In the genomic region with DNA sequence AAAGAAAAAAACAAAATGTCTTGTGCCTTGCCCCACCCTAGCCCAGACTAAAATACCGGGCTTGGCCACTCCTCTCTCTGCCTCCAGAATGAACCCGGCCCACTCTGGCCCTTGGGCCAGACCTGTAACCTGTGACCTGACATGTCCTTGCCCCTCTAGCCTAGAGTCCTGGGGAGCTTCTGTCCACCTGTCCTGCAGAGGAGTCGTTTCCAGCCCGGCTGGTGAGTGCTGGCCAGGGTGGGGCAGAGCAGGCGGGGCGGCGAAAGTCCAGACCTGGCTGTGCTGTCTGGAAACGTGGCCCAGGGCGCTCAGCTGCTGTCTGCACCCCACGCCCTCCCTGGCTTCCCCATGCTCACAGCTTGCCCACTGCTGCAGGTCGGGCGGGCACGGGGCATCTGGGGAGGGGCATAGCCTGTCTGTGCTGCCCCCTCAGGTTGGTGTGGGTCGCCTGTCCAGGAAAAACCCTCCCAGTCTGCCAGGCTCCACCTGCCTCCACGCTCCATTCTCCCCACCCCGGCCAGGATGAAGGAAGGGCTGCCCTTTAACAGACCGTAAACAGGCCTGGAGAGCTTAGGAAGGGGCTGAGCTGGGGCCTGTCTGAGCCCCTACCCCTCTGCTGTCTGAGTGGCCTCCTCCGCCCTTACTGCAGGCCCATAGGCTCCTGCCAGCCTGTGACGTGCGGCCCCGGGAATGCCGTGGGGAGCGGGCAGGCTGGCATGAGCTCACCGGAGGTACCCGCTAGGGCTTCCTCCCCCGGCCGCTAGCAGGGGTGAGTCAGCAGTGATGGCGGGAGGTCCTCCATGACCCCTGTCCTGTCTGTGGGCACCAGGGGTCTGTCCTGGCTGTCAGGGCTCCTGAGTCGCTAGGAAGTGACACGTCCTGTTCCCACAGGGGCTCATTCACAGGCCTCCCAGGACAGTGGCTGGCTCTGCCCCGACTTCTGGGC, we compare ENCODE assay signal across 8 cellular contexts. TPM values are rescaled to one million over a fixed set of nuclear protein-coding genes. Genes with fewer than 3 reads are reported as not detected.
A peak's percentile ranks its signal among the peaks of the same experiment; 100 is the strongest.
DNase-seq lines count a peak whose midpoint lies in the region; ATAC-seq and TF ChIP-seq lines count a peak whose summit lies in the region.

No MANE protein-coding gene starts in this region.

- H3K9me3 ChIP-seq in Loucy (ENCODE audit: insufficient read depth, low read depth, low read length) (no peaks in the 10 kb centered on the region), right lobe of liver (no peaks in the 10 kb centered on the region), tibial nerve (no peaks in the 10 kb centered on the region)

- no peak overlapping the region for H3K9ac ChIP-seq in Loucy (ENCODE audit: low read depth, low read length, poor library complexity, severe bottlenecking)

- H2AFZ ChIP-seq in Loucy (ENCODE audit: low read length): no peak overlapping the region

- 6% methylated on average over 9 of the region's 31 CpGs for WGBS in right lobe of liver (ENCODE audit: insufficient coverage, low coverage, low lambda C conversion rate, missing lambda C conversion rate)
- WGBS in tibial nerve, 2 donors: 16 to 17% methylated on average over 24 to 31 of the region's 31 CpGs

- intact Hi-C loops in right lobe of liver (cut with DNase I): no loop called here

- DNase-seq in AG20443 (ENCODE audit: low spot score) (peak; percentile 71), cardiac fibroblast (ENCODE audit: low read depth in 2 of 2) (peak; percentile 64 to 77), right lobe of liver (peak; percentile 90 to 94 (median 90)), tibial nerve (ENCODE audit: low spot score in 2 of 2) (no peak), COR-L47 (lab: John Stamatoyannopoulos, UW) (no peak)

- H3K4me2 ChIP-seq in Loucy (ENCODE audit: low read depth, low read length, poor library complexity, severe bottlenecking): peak overlapping the region; percentile 84

- H3K79me2 ChIP-seq in Loucy (ENCODE audit: insufficient read depth, low read length): peaks cover 9% of the 10 kb centered on the region; the same call in 1 of the 2 replicates

- no peaks in the 10 kb centered on the region for H3K9me2 ChIP-seq in Loucy (replicated peaks; ENCODE audit: low read depth, low read length)

- H3K4me3 ChIP-seq in Loucy (ENCODE audit: low read length, poor library complexity, severe bottlenecking) (peak overlapping the region; percentile 13), cardiac fibroblast (replicated peaks in 1 of 2; ENCODE audit: low read depth in 2 of 2, low read length in 2 of 2) (peak overlapping the region; percentile 21 to 31), right lobe of liver (peak overlapping the region; percentile 75 to 85 (median 84)), tibial nerve (peak overlapping the region; percentile 6 to 87 (median 48))

- no peaks in the 10 kb centered on the region for H3F3A ChIP-seq in Loucy (ENCODE audit: low read depth)

- ATAC-seq in right lobe of liver (peak; percentile 63 to 76 (median 72)), HG03354 (IDR thresholded peaks at IDR 0.05; ENCODE audit: poor library complexity, severe bottlenecking, unreplicated experiment) (no peak), HG03469 (IDR thresholded peaks at IDR 0.05; ENCODE audit: unreplicated experiment) (no peak)

- peak in 1 of 2 donors; percentile 77 for TF ChIP-seq EP300 in tibial nerve (IDR thresholded peaks at IDR 0.05)

- H3K4me1 ChIP-seq in Loucy (ENCODE audit: insufficient read depth, low read length, poor library complexity, severe bottlenecking): peaks cover 15% of the 10 kb centered on the region
- H3K4me1 ChIP-seq in right lobe of liver: peaks cover 0 to 43% (median 19%) of the 10 kb centered on the region in 4 donors
- H3K4me1 ChIP-seq in tibial nerve: peaks cover 0 to 86% (median 46%) of the 10 kb centered on the region in 4 donors

- H3K27me3 ChIP-seq in Loucy (ENCODE audit: insufficient read depth, low read length, poor library complexity, severe bottlenecking) (no peaks in the 10 kb centered on the region), right lobe of liver (no peaks in the 10 kb centered on the region), tibial nerve (peaks cover 0 to 20% of the 10 kb centered on the region in 2 donors)

- peak; percentile 65 for TF ChIP-seq POLR2A in right lobe of liver (IDR thresholded peaks at IDR 0.05)
- TF ChIP-seq POLR2A in tibial nerve (IDR thresholded peaks at IDR 0.05): peak in 1 of 2 donors; percentile 59

- H3K27ac ChIP-seq in right lobe of liver (peak overlapping the region; percentile 53 to 83 (median 56)), tibial nerve (peak overlapping the region; percentile 88 to 93 (median 90))

- H3K36me3 ChIP-seq in Loucy (ENCODE audit: insufficient read depth, low read length): peaks cover 11% of the 10 kb centered on the region; the same call in 1 of the 2 replicates
- peaks cover 0 to 26% (median 16%) of the 10 kb centered on the region in 4 donors for H3K36me3 ChIP-seq in right lobe of liver
- H3K36me3 ChIP-seq in tibial nerve: peaks cover 0 to 41% (median under 1%) of the 10 kb centered on the region in 3 donors

- peaks cover 10% of the 10 kb centered on the region for H4K20me1 ChIP-seq in Loucy (ENCODE audit: insufficient read depth, low read length, poor library complexity, severe bottlenecking)

- TF ChIP-seq CTCF in Loucy (conservative IDR thresholded peaks at IDR 0.05; ENCODE audit: low read length) (no peak), cardiac fibroblast (IDR thresholded peaks at IDR 0.05; ENCODE audit: low read depth, low read length) (no peak), right lobe of liver (IDR thresholded peaks at IDR 0.05) (no peak), tibial nerve (IDR thresholded peaks at IDR 0.05) (no peak)

RNA-seq across cellular contexts. Expression of a gene that starts 1.9 kb away (rescaled TPM):
- total RNA-seq in right lobe of liver (100 to 1,000 TPM in 5 of 6 experiments, 10 to 100 TPM in 1; 70.8 to 156 (median 135) TPM), tibial nerve (100 to 1,000 TPM; 264 to 309 (median 281) TPM)

RNA-seq across cellular contexts. Expression of a gene that starts 6.9 kb away (rescaled TPM):
- total RNA-seq in right lobe of liver (1 to 10 TPM; 2.2 to 4.0 (median 3.1) TPM), tibial nerve (10 to 100 TPM in 3 of 4 donors, 1 to 10 TPM in 1; 7.1 to 19.7 (median 16.8) TPM)

RNA-seq across cellular contexts. Expression of a gene that starts 7.7 kb away (rescaled TPM):
- total RNA-seq in right lobe of liver (10 to 100 TPM; 34.5 to 88.1 (median 72.9) TPM), tibial nerve (100 to 1,000 TPM in 2 of 4 donors, 10 to 100 TPM in 2; 71.7 to 140 (median 110) TPM)

RNA-seq across cellular contexts. Expression of a gene that starts 8.0 kb away (rescaled TPM):
- total RNA-seq in right lobe of liver (10 to 100 TPM; 14.9 to 80.6 (median 30.5) TPM), tibial nerve (100 to 1,000 TPM; 139 to 256 (median 221) TPM)

RNA-seq across cellular contexts. Expression of a gene that starts 15.9 kb away (rescaled TPM):
- total RNA-seq in right lobe of liver (10 to 100 TPM; 33.2 to 97.1 (median 69.6) TPM), tibial nerve (100 to 1,000 TPM; 136 to 314 (median 187) TPM)

Comparison
In these comparisons a context has a peak if more than half of its experiments do, and no peak if none do; other contexts are left out.
1. DNase-seq: peak in AG20443 (single experiment), cardiac fibroblast (2 of 2) and right lobe of liver (3 of 3); none in tibial nerve (0 of 2) and COR-L47 (single experiment).
2. H3K4me3 ChIP-seq: peak in every context shown above with its lines; median percentile 84 in right lobe of liver; 48 in tibial nerve; 26 in cardiac fibroblast; 13 in Loucy.
3. ATAC-seq: peak in right lobe of liver (4 of 4); none in HG03354 (single experiment) and HG03469 (single experiment).